In genomic region chr9:76153372-76153771, GRCh38 we compare ENCODE assay signal across 25 cellular contexts.
DNase-seq lines count a peak whose midpoint lies in the region; ATAC-seq, FAIRE-seq and TF ChIP-seq lines count a peak whose summit lies in the region.
"Had no signal": no experiment of that assay in that cellular context is flagged by ENCODE, and none has a peak within 500 bp of the region (broad histone marks: within the 10 kb centered on the region; RNA-seq: fewer than 3 reads in every experiment).

No MANE protein-coding gene starts in this region.

- H3K27me3 ChIP-seq in BLaER1 (no peaks in the 10 kb centered on the region), foreskin keratinocyte (no peaks in the 10 kb centered on the region)
- H3K27me3 ChIP-seq: BLaER1 treated with 17β-estradiol and CSF1 and Interleukin-3, amounts not matched to agents 10 nM and 100 nM had no signal

- peaks cover 72% of the 10 kb centered on the region for H3K4me1 Mint-ChIP-seq in nephron progenitor cell
- no peaks in the 10 kb centered on the region for H3K4me1 Mint-ChIP-seq in activated T-cell treated with anti-CD3 and anti-CD28 coated beads, Interleukin-2, amount 50 U/mL, for 72 hours (ENCODE audit: low read depth)

- intact Hi-C loops in left colon (cut with DNase I, micrococcal nuclease) = no loop called here

- no peak overlapping the region for H3K4me3 Mint-ChIP-seq in nephron progenitor cell
- no peak overlapping the region for H3K4me3 Mint-ChIP-seq in activated T-cell treated with anti-CD3 and anti-CD28 coated beads, Interleukin-2, amount 50 U/mL, for 72 hours
- H3K4me3 Mint-ChIP-seq: CD4-positive, alpha-beta T cell; CD8-positive, alpha-beta T cell had no signal

- ATAC-seq in left colon (peak; percentile 85), foreskin keratinocyte (no peak)
- no peak for ATAC-seq in activated T-cell treated with anti-CD3 and anti-CD28 coated beads, Interleukin-2, amount 50 U/mL, for 72 hours (replicated peaks in 1 of 2)
- ATAC-seq: A549; CD8-positive, alpha-beta T cell; GM12878 had no signal

- no peak overlapping the region for H3K27ac ChIP-seq in BLaER1
- no peak overlapping the region for H3K27ac ChIP-seq in foreskin keratinocyte
- H3K27ac ChIP-seq: 22Rv1; A549; BLaER1 treated with 17β-estradiol and CSF1 and Interleukin-3, amounts not matched to agents 10 nM and 100 nM; C4-2B had no signal

- H3K9me3 Mint-ChIP-seq in nephron progenitor cell = no peaks in the 10 kb centered on the region
- H3K9me3 Mint-ChIP-seq in activated T-cell treated with anti-CD3 and anti-CD28 coated beads, Interleukin-2, amount 50 U/mL, for 72 hours = no peaks in the 10 kb centered on the region
- H3K9me3 Mint-ChIP-seq: CD4-positive, alpha-beta T cell; CD8-positive, alpha-beta T cell had no signal

- H3K27ac Mint-ChIP-seq in nephron progenitor cell = peak overlapping the region; percentile 42
- H3K27ac Mint-ChIP-seq in activated T-cell treated with anti-CD3 and anti-CD28 coated beads, Interleukin-2, amount 50 U/mL, for 72 hours = no peak overlapping the region
- H3K27ac Mint-ChIP-seq: CD4-positive, alpha-beta T cell; CD8-positive, alpha-beta T cell had no signal

- H3K36me3 ChIP-seq in BLaER1 = no peaks in the 10 kb centered on the region
- H3K36me3 ChIP-seq: BE2C; BLaER1 treated with 17β-estradiol and CSF1 and Interleukin-3, amounts not matched to agents 10 nM and 100 nM had no signal

- TF ChIP-seq CTCF in nephron progenitor cell (IDR thresholded peaks at IDR 0.05) = no peak
- TF ChIP-seq CTCF in foreskin keratinocyte (conservative IDR thresholded peaks at IDR 0.05) = no peak

- in situ Hi-C loops in ACHN (cut with HindIII; ENCODE audit: low pct_ligation_motif_present, low pct_unique_long_range_greater_than_20kb, low sequenced_read_pairs) = no loop called here

- no peaks in the 10 kb centered on the region for H3K27me3 Mint-ChIP-seq in nephron progenitor cell (ENCODE audit: low read depth, poor library complexity)
- no peaks in the 10 kb centered on the region for H3K27me3 Mint-ChIP-seq in activated T-cell treated with anti-CD3 and anti-CD28 coated beads, Interleukin-2, amount 50 U/mL, for 72 hours (ENCODE audit: low read depth)
- H3K27me3 Mint-ChIP-seq: CD4-positive, alpha-beta T cell had no signal

- no peaks in the 10 kb centered on the region for H3K9me3 ChIP-seq in BLaER1
- H3K9me3 ChIP-seq: A549; BE2C; BLaER1 treated with 17β-estradiol and CSF1 and Interleukin-3, amounts not matched to agents 10 nM and 100 nM; Caco-2 had no signal

- no peak overlapping the region for H3K9ac ChIP-seq in BLaER1
- H3K9ac ChIP-seq: BLaER1 treated with 17β-estradiol and CSF1 and Interleukin-3, amounts not matched to agents 10 nM and 100 nM had no signal

- peak overlapping the region; percentile 45; the same call in 1 of the 2 replicates for H3K4me2 ChIP-seq in BLaER1
- H3K4me2 ChIP-seq: A549 had no signal

- no peak overlapping the region for H3K4me3 ChIP-seq in BLaER1
- H3K4me3 ChIP-seq: A549; BLaER1 treated with 17β-estradiol and CSF1 and Interleukin-3, amounts not matched to agents 10 nM and 100 nM; GM12878 had no signal

- H3K4me1 ChIP-seq in BLaER1 (peaks cover 50% of the 10 kb centered on the region), foreskin keratinocyte (no peaks in the 10 kb centered on the region)
- H3K4me1 ChIP-seq: A549, BE2C, Caco-2 had no signal

- peak; percentile 70 for FAIRE-seq in colon (lab: Jason Lieb, UNC)
- FAIRE-seq: A549, D721Med, GM12878, GM12892, GM18507, GM19239 had no signal

- DNase-seq in left colon (no peak), nephron progenitor cell (no peak), foreskin keratinocyte (no peak), ACHN (no peak)
- DNase-seq in activated CD8-positive, alpha-beta memory T cell treated with anti-CD3 and anti-CD28 coated beads, Interleukin-2, amount 50 U/mL, for 48 hours = no peak
- DNase-seq in activated T-cell treated with anti-CD3 and anti-CD28 coated beads, Interleukin-2, amount 50 U/mL, for 72 hours = no peak
- DNase-seq: BE2C; Caco-2; Calu3; CD4-positive, alpha-beta T cell; CD8-positive, alpha-beta T cell; DND-41; EL; GDM1 had no signal

- no peaks in the 10 kb centered on the region for H4K20me1 ChIP-seq in BLaER1
- H4K20me1 ChIP-seq: BLaER1 treated with 17β-estradiol and CSF1 and Interleukin-3, amounts not matched to agents 10 nM and 100 nM had no signal

- H3K36me3 Mint-ChIP-seq in nephron progenitor cell (ENCODE audit: low read depth) = peaks cover 24% of the 10 kb centered on the region
- H3K36me3 Mint-ChIP-seq in activated T-cell treated with anti-CD3 and anti-CD28 coated beads, Interleukin-2, amount 50 U/mL, for 72 hours (ENCODE audit: insufficient read depth in 2 of 2) = no peaks in the 10 kb centered on the region
